7 cellular contexts compared by ENCODE assay signal in the genomic region with DNA sequence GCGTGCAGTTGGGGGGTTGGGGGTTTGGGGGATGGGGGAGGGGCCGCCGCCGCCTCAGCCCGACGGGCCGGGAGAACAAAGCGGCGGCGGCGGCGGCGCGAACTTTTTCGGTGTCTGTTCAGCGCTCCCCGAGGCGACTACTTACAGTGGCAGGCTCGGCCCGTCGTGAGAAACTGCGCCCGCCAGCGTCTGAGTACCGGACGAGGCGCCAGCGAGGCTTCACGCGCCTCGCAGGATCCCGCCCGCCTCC. TPM values are rescaled to one million over a fixed set of nuclear protein-coding genes. Genes with fewer than 3 reads are reported as not detected.
DNase-seq lines count a peak whose midpoint lies in the region; ATAC-seq and TF ChIP-seq lines count a peak whose summit lies in the region.

No MANE protein-coding gene starts in this region.

- H3K9me3 ChIP-seq in thymus (ENCODE audit: control insufficient read depth), result no peaks in the 10 kb centered on the region

- H3K4me3 Mint-ChIP-seq in memory B cell, result peak overlapping the region; percentile 97

- H3K9me3 Mint-ChIP-seq in memory B cell, result no peaks in the 10 kb centered on the region

- peak overlapping the region; percentile 90 for H3K4me3 ChIP-seq in thymus (ENCODE audit: low read length)

- no peaks in the 10 kb centered on the region for H3K27me3 Mint-ChIP-seq in memory B cell

- H3K27ac ChIP-seq in caudate nucleus (ENCODE audit: low read depth, low read length), result peak overlapping the region; percentile 18
- peak overlapping the region; percentile 71 for H3K27ac ChIP-seq in thymus (ENCODE audit: low read depth)

- under 1% methylated on average over 33 of the region's 33 CpGs for WGBS in thymus

- peak; percentile 42 for TF ChIP-seq POLR2A in GM18526 (IDR thresholded peaks at IDR 0.05; ENCODE audit: extremely low read depth, insufficient read length)

- no peaks in the 10 kb centered on the region for H3K36me3 ChIP-seq in thymus (ENCODE audit: control insufficient read depth, insufficient read depth)

- H3K36me3 Mint-ChIP-seq in memory B cell, result no peaks in the 10 kb centered on the region

- H3K27ac Mint-ChIP-seq in memory B cell, result peak overlapping the region; percentile 84

- peak; percentile 59 for DNase-seq in NOMO-1 treated with DMSO at 0.1 percent for 48 hours (lab: John Stamatoyannopoulos, UW; ENCODE audit: unreplicated experiment)
- DNase-seq in caudate nucleus (lab: John Stamatoyannopoulos, UW), result peak in 20 of 61 donors; percentile 8 to 70 (median 54)
- peak; percentile 74 to 75 for DNase-seq in memory B cell (ENCODE audit: low spot score in 2 of 2)
- DNase-seq in NCI-H2029 (lab: John Stamatoyannopoulos, UW), result no peak
- DNase-seq in NCI-H128 (lab: John Stamatoyannopoulos, UW; ENCODE audit: unreplicated experiment), result no peak

- peaks cover 9% of the 10 kb centered on the region for H3K4me1 ChIP-seq in thymus (ENCODE audit: control insufficient read depth, insufficient read depth, low read length)

- H3K27me3 ChIP-seq in thymus (ENCODE audit: control insufficient read depth, insufficient read depth), result peaks cover 17% of the 10 kb centered on the region

- H3K4me1 Mint-ChIP-seq in memory B cell, result peaks cover 20% of the 10 kb centered on the region

- ATAC-seq in memory B cell (ENCODE audit: low read depth), result peak; percentile 72

RNA-seq across cellular contexts. Expression of a gene that starts 0.2 kb away (rescaled TPM):
- polyA plus RNA-seq in thymus, result 12.6 TPM

RNA-seq across cellular contexts. Expression of a gene that starts 20.0 kb away (rescaled TPM):
- polyA plus RNA-seq in thymus, result 8.6 TPM

Comparison
In these comparisons a context has a peak if more than half of its experiments do, and no peak if none do; other contexts are left out.
1. DNase-seq: peak in NOMO-1 treated with DMSO at 0.1 percent for 48 hours (single experiment) and memory B cell (2 of 2); none in NCI-H2029 (single experiment) and NCI-H128 (single experiment).